In the genomic region with DNA sequence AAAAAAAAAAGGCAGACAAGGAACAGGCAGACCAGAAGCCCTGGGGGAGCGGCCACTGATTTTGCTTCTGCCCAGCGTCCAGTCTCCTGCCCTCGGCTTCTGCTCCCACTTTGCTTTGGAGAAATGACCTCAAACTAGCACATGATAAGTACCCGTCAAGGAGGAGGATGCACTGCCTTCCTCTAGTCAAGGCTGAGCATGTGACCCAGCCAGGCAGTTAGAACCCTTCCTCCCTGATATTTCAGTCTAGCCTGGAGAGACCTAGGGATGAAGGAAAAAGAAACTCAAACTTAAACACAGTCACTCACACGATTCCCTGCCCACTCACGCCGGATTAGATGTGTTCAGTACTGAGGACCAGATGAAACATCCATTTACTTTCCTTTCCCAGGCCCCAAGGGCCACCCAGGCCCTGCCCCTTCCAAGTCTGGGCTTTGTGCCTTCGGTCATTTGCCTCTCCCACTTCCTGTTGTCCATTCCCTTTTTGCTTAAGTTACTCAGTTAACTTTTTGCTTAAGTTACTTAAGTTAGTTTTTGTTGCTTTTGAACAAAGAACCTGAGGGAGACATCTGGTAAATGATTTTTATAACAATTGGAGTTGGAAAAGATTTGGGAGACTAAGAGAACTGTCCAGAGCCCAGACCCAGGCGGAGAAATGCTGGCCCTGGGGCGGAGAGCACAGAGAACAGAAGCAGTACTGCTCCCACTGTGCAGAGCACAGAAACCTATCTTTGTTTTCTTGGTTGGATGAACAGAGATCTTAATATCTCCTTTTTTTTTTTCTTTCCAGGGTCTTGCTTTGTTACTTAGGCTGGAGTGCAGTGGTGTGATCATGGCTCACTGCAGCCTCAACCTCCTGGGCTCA, we compare ENCODE assay signal across 1 cellular context.
TF ChIP-seq lines count a peak whose summit lies in the region.

No MANE protein-coding gene starts in this region.

TF ChIP-seq in endothelial cell of umbilical vein, 7 proteins besides CTCF, POLR2A, EP300 and RAD21:
- TF ChIP-seq GATA2 (IDR thresholded peaks at IDR 0.05; ENCODE audit: insufficient read depth, insufficient read length, low read depth, low read length) (no peak), JUN (IDR thresholded peaks at IDR 0.05; ENCODE audit: borderline replicate concordance, insufficient read depth, insufficient read length, low read depth) (no peak), MAX (IDR thresholded peaks at IDR 0.05; ENCODE audit: insufficient read depth, insufficient read length) (no peak), EZH2 (IDR thresholded peaks at IDR 0.05; ENCODE audit: borderline replicate concordance, low read depth, low read length, severe bottlenecking) (no peak), FOS (IDR thresholded peaks at IDR 0.05; ENCODE audit: borderline replicate concordance, insufficient read depth, low read length) (no peak), MYC (IDR thresholded peaks at IDR 0.05; ENCODE audit: low read depth, low read length) (no peak)
